8 cellular contexts compared by ENCODE assay signal in genomic region chr17:79812206-79812968, GRCh38. TPM values are rescaled to one million over a fixed set of nuclear protein-coding genes. Genes with fewer than 3 reads are reported as not detected.
A peak's percentile ranks its signal among the peaks of the same experiment; 100 is the strongest.
DNase-seq lines count a peak whose midpoint lies in the region; ATAC-seq and TF ChIP-seq lines count a peak whose summit lies in the region.

No MANE protein-coding gene starts in this region.

- no peak overlapping the region for H2AK5ac ChIP-seq in mesendoderm (ENCODE audit: low read length)

- no TSS peak for BruUV-seq in HCT116 (replicated peaks; lab: Mats Ljungman, UMichigan)

- H3K36me3 Mint-ChIP-seq in activated naive CD8-positive, alpha-beta T cell treated with anti-CD3 and anti-CD28 coated beads, Interleukin-2, amount 10 ng/mL, durations not matched to agents 7 days and 5 days: no peaks in the 10 kb centered on the region

- H3K79me2 ChIP-seq in HCT116 (ENCODE audit: insufficient read depth, low read length) (no peaks in the 10 kb centered on the region), mesendoderm (ENCODE audit: control insufficient read depth, insufficient read depth, low read length) (no peaks in the 10 kb centered on the region)

- TF ChIP-seq RAD21 in HCT116 (IDR thresholded peaks at IDR 0.05; ENCODE audit: low read depth): no peak

- no peak overlapping the region for H4K5ac ChIP-seq in mesendoderm (ENCODE audit: low read length)

- H3K4me1 Mint-ChIP-seq in activated naive CD8-positive, alpha-beta T cell treated with anti-CD3 and anti-CD28 coated beads, Interleukin-2, amount 10 ng/mL, durations not matched to agents 7 days and 5 days: peaks cover 20% of the 10 kb centered on the region

- H3K27me3 ChIP-seq in BE2C: no peaks in the 10 kb centered on the region
- peaks cover 6% of the 10 kb centered on the region; the same call in 1 of the 2 replicates for H3K27me3 ChIP-seq in HCT116 (ENCODE audit: insufficient read depth, low read length)
- H3K27me3 ChIP-seq in mesendoderm (ENCODE audit: insufficient read depth, low read length, poor library complexity): peaks cover 80% of the 10 kb centered on the region

- H3K27ac ChIP-seq in HCT116 (ENCODE audit: low read depth, low read length) (no peak overlapping the region; the same call in 1 of the 2 replicates), mesendoderm (ENCODE audit: low read depth, low read length) (no peak overlapping the region)

- H3K9ac ChIP-seq in HCT116 (ENCODE audit: low read length): no peak overlapping the region
- H3K9ac ChIP-seq in mesendoderm (ENCODE audit: low read length): no peak overlapping the region

- no peak overlapping the region for H3K27ac Mint-ChIP-seq in activated naive CD8-positive, alpha-beta T cell treated with anti-CD3 and anti-CD28 coated beads, Interleukin-2, amount 10 ng/mL, durations not matched to agents 7 days and 5 days

- H2BK15ac ChIP-seq in mesendoderm (replicated peaks; ENCODE audit: low read depth): no peak overlapping the region

- H3K9me3 ChIP-seq in BE2C (no peaks in the 10 kb centered on the region), HCT116 (ENCODE audit: control insufficient read depth in 1 of 2, insufficient read depth in 1 of 2, low read depth in 1 of 2, low read length in 2 of 2) (no peaks in the 10 kb centered on the region)

- peaks cover 14% of the 10 kb centered on the region for H3K4me1 ChIP-seq in BE2C
- H3K4me1 ChIP-seq in HCT116 (ENCODE audit: control insufficient read depth in 1 of 2, insufficient read depth in 2 of 2, low read length in 2 of 2): peaks cover 25 to 39% of the 10 kb centered on the region in 2 experiments
- peaks cover 3% of the 10 kb centered on the region for H3K4me1 ChIP-seq in mesendoderm (ENCODE audit: control insufficient read depth, low read depth, low read length)

- H3K9me3 Mint-ChIP-seq in activated naive CD8-positive, alpha-beta T cell treated with anti-CD3 and anti-CD28 coated beads, Interleukin-2, amount 10 ng/mL, durations not matched to agents 7 days and 5 days: no peaks in the 10 kb centered on the region

- no peak overlapping the region for H2BK120ac ChIP-seq in mesendoderm (ENCODE audit: low read depth, low read length)

- DNase-seq in BE2C (no peak), HCT116 (ENCODE audit: low read depth, low spot score) (no peak), mesendoderm (no peak), DMS114 treated with DMSO at 0.1 percent for 48 hours (lab: John Stamatoyannopoulos, UW; ENCODE audit: unreplicated experiment) (no peak), HuH-7 (ENCODE audit: low spot score) (no peak)
- no peak for DNase-seq in activated naive CD8-positive, alpha-beta T cell treated with anti-CD3 and anti-CD28 coated beads, Interleukin-2, amount 10 ng/mL, durations not matched to agents 7 days and 5 days

- no peak overlapping the region for H3K23ac ChIP-seq in mesendoderm (ENCODE audit: low read length)

- no peak overlapping the region for H4K8ac ChIP-seq in mesendoderm (ENCODE audit: low read depth, low read length)

- H3K27me3 Mint-ChIP-seq in activated naive CD8-positive, alpha-beta T cell treated with anti-CD3 and anti-CD28 coated beads, Interleukin-2, amount 10 ng/mL, durations not matched to agents 7 days and 5 days: peaks cover 63% of the 10 kb centered on the region

- POLR2A ChIA-PET in HCT116 (lab: Charles Lee): interaction anchor here (1.2 to 1.7 kb wide), 3 partner anchors 11 to 27 kb away, joined by 3 to 5 read pairs (median 5); partner anchors contain the start of gene CBX4
- POLR2A ChIA-PET in activated naive CD8-positive, alpha-beta T cell treated with anti-CD3 and anti-CD28 coated beads, Interleukin-2, amount 10 ng/mL, durations not matched to agents 7 days and 5 days (lab: Charles Lee): interaction anchor here (0.7 to 7.8 kb wide), 6 partner anchors 8 to 28 kb away, joined by 3 to 76 read pairs (median 8); partner anchors contain the start of genes CBX4 and CBX8

- no peaks in the 10 kb centered on the region for H4K20me1 ChIP-seq in HCT116 (ENCODE audit: insufficient read depth)

- H3K4me3 Mint-ChIP-seq in activated naive CD8-positive, alpha-beta T cell treated with anti-CD3 and anti-CD28 coated beads, Interleukin-2, amount 10 ng/mL, durations not matched to agents 7 days and 5 days: peak overlapping the region; percentile 40

- H3K79me1 ChIP-seq in mesendoderm (ENCODE audit: low read length): no peaks in the 10 kb centered on the region

- TF ChIP-seq POLR2A in HCT116 (IDR thresholded peaks at IDR 0.05; ENCODE audit: borderline replicate concordance, extremely low read depth, insufficient read depth, insufficient read length): no peak

- H3K36me3 ChIP-seq in BE2C: no peaks in the 10 kb centered on the region
- no peaks in the 10 kb centered on the region for H3K36me3 ChIP-seq in HCT116 (ENCODE audit: control insufficient read depth in 1 of 2, insufficient read depth in 2 of 2, low read length in 2 of 2)
- H3K36me3 ChIP-seq in mesendoderm (ENCODE audit: control insufficient read depth, insufficient read depth, low read length): no peaks in the 10 kb centered on the region

- peak overlapping the region; percentile 82 for H2AFZ ChIP-seq in HCT116 (ENCODE audit: low read depth, low read length, poor library complexity, severe bottlenecking)

- CTCF ChIA-PET in HCT116 (lab: Charles Lee): interaction anchor here (1.1 to 2.2 kb wide), 9 partner anchors 7 to 196 kb away, joined by 3 to 18 read pairs (median 5); partner anchors contain the start of gene CBX8

- peak overlapping the region; percentile 98 for H3K18ac ChIP-seq in mesendoderm (ENCODE audit: low read length)

- no peak overlapping the region for H2BK5ac ChIP-seq in mesendoderm (ENCODE audit: low read length)

- no peaks in the 10 kb centered on the region for H3K9me2 ChIP-seq in HCT116 (ENCODE audit: insufficient read depth)

- WGBS in mesendoderm (ENCODE audit: extremely low coverage, insufficient coverage, low lambda C conversion rate): no CpG with 5 or more reads among the region's 53 CpGs

- intact Hi-C loops in HCT116 (cut with micrococcal nuclease): no loop called here

- H3K4me2 ChIP-seq in HCT116 (ENCODE audit: low read length) (peak overlapping the region; percentile 88), mesendoderm (ENCODE audit: low read length) (no peak overlapping the region)

- ATAC-seq in HCT116 (no peak), GM18870 (IDR thresholded peaks at IDR 0.05; ENCODE audit: unreplicated experiment) (no peak), HG02678 (IDR thresholded peaks at IDR 0.05; ENCODE audit: unreplicated experiment) (no peak)
- no peak for ATAC-seq in activated naive CD8-positive, alpha-beta T cell treated with anti-CD3 and anti-CD28 coated beads, Interleukin-2, amount 10 ng/mL, durations not matched to agents 7 days and 5 days (ENCODE audit: low read depth)

- no peak overlapping the region for H3K56ac ChIP-seq in mesendoderm (ENCODE audit: low read length)

- TF ChIP-seq CTCF in BE2C (IDR thresholded peaks at IDR 0.05; ENCODE audit: low read depth, low read length) (no peak), HCT116 (IDR thresholded peaks at IDR 0.05 in 2 of 3, conservative IDR thresholded peaks at IDR 0.05 in 1 of 3; ENCODE audit: borderline replicate concordance in 1 of 3, insufficient read depth in 1 of 3, low read depth in 2 of 3, low read length in 2 of 3) (no peak)

- H3K4me3 ChIP-seq in BE2C (ENCODE audit: low read depth, low read length) (peak overlapping the region; percentile 62), HCT116 (replicated peaks in 1 of 2; ENCODE audit: low read depth in 1 of 2, low read length in 2 of 2) (peak overlapping the region in 1 of 2 experiments; percentile 34; a peak in 3 of 4 replicates), mesendoderm (ENCODE audit: low read length) (no peak overlapping the region)

- RAD21 ChIA-PET in HCT116 (lab: Charles Lee; ENCODE audit: low non-redundant PET in 1 of 2, low total read pairs in 2 of 2, uncharacterized antibody in 2 of 2, unreplicated experiment in 2 of 2): interaction anchor here in 1 of 2 experiments (1.3 kb wide), 1 partner anchor 27 kb away, joined by 4 read pairs; the partner anchor contains the start of gene CBX4

- H3K4ac ChIP-seq in mesendoderm (ENCODE audit: low read depth, low read length): no peak overlapping the region

TF ChIP-seq in HCT116, 20 proteins besides CTCF, POLR2A, EP300 and RAD21 (continues in another document):
- no peak for TF ChIP-seq ZFX (IDR thresholded peaks at IDR 0.05)

RNA-seq across cellular contexts. Expression of gene CBX8, which starts 15.5 kb away (rescaled TPM):
- polyA plus RNA-seq in BE2C (2012; ENCODE audit: insufficient read depth, insufficient read length, low read depth): 54.5 TPM
- 29.0 TPM for total RNA-seq in HCT116 (2021; ENCODE audit: unreplicated experiment)
- polyA plus RNA-seq in HCT116 (2012): 17.3 and 18.1 TPM in 2 replicates
- total RNA-seq in activated naive CD8-positive, alpha-beta T cell treated with anti-CD3 and anti-CD28 coated beads, Interleukin-2, amount 10 ng/mL, durations not matched to agents 7 days and 5 days: 1 to 10 TPM; 4.9 to 5.5 TPM
- polyA plus RNA-seq in mesendoderm (2013, experiment 1 of 2): 0.17 TPM
- 0.34 TPM for polyA plus RNA-seq in mesendoderm (2013, experiment 2 of 2)

RNA-seq across cellular contexts. Expression of gene CBX4, which starts 26.9 kb away (rescaled TPM):
- polyA plus RNA-seq in BE2C (2012; ENCODE audit: insufficient read depth, insufficient read length, low read depth): 226 TPM
- 60.9 TPM for total RNA-seq in HCT116 (2021; ENCODE audit: unreplicated experiment)
- polyA plus RNA-seq in HCT116 (2012): 58.0 and 71.2 TPM in 2 replicates
- 10 to 100 TPM; 53.8 to 54.4 TPM for total RNA-seq in activated naive CD8-positive, alpha-beta T cell treated with anti-CD3 and anti-CD28 coated beads, Interleukin-2, amount 10 ng/mL, durations not matched to agents 7 days and 5 days
- 3.7 TPM for polyA plus RNA-seq in mesendoderm (2013, experiment 1 of 2)
- polyA plus RNA-seq in mesendoderm (2013, experiment 2 of 2): 3.6 TPM

RNA-seq across cellular contexts. Expression of gene CBX2, which starts 34.4 kb away (rescaled TPM):
- polyA plus RNA-seq in BE2C (2012; ENCODE audit: insufficient read depth, insufficient read length, low read depth): 46.9 TPM
- 28.3 TPM for total RNA-seq in HCT116 (2021; ENCODE audit: unreplicated experiment)
- polyA plus RNA-seq in HCT116 (2012): 8.8 and 9.6 TPM in 2 replicates
- total RNA-seq in activated naive CD8-positive, alpha-beta T cell treated with anti-CD3 and anti-CD28 coated beads, Interleukin-2, amount 10 ng/mL, durations not matched to agents 7 days and 5 days: 1 to 10 TPM; 9.2 to 9.6 TPM
- 25.1 TPM for polyA plus RNA-seq in mesendoderm (2013, experiment 1 of 2)
- polyA plus RNA-seq in mesendoderm (2013, experiment 2 of 2): 25.0 TPM
